8 cellular contexts compared by ENCODE assay signal in genomic region chr22:41589260-41589600, GRCh38. TPM values are rescaled to one million over a fixed set of nuclear protein-coding genes. Genes with fewer than 3 reads are reported as not detected.
DNase-seq lines count a peak whose midpoint lies in the region; ATAC-seq, FAIRE-seq and TF ChIP-seq lines count a peak whose summit lies in the region.

No MANE protein-coding gene starts in this region.

- peaks cover 8% of the 10 kb centered on the region for H3K36me3 Mint-ChIP-seq in activated B cell treated with CpG ODN at 0.5 μM for 24 hours (ENCODE audit: low read depth)

- 1 to 2% methylated on average over 17 to 18 of the region's 18 CpGs for WGBS in pancreas, 2 donors

- H3K4me1 ChIP-seq in foreskin keratinocyte (no peaks in the 10 kb centered on the region), pancreas (peaks cover 14 to 15% (median 15%) of the 10 kb centered on the region in 3 donors)

- H3K27ac Mint-ChIP-seq in activated B cell treated with CpG ODN at 0.5 μM for 24 hours = no peak overlapping the region

- CTCF ChIA-PET in activated B cell treated with CpG ODN at 0.5 μM for 24 hours (lab: Charles Lee) = interaction anchor here (1.2 to 2.2 kb wide), 3 partner anchors 32 to 186 kb away, joined by 3 to 8 read pairs (median 6); partner anchors contain the start of genes DESI1, POLR3H and XRCC6

- TF ChIP-seq CTCF in activated B cell treated with CpG ODN at 0.5 μM for 24 hours (IDR thresholded peaks at IDR 0.05) (no peak), foreskin keratinocyte (conservative IDR thresholded peaks at IDR 0.05) (no peak), pancreas (IDR thresholded peaks at IDR 0.05) (no peak)

- DNase-seq in DMS 273 (lab: John Stamatoyannopoulos, UW; ENCODE audit: unreplicated experiment) (peak; percentile 35), DMS 273 treated with DMSO at 0.1 percent for 48 hours (lab: John Stamatoyannopoulos, UW) (no peak), activated B cell treated with CpG ODN at 0.5 μM for 24 hours (no peak), foreskin keratinocyte (no peak), pancreas (peak in 3 of 6 donors; percentile 43 to 64 (median 57)), NCI-H1694 treated with DMSO at 0.1 percent for 48 hours (lab: John Stamatoyannopoulos, UW) (no peak)

- no peaks in the 10 kb centered on the region for H3K27me3 Mint-ChIP-seq in activated B cell treated with CpG ODN at 0.5 μM for 24 hours

- peak overlapping the region; percentile 91 for H3K4me3 Mint-ChIP-seq in activated B cell treated with CpG ODN at 0.5 μM for 24 hours

- POLR2A ChIA-PET in activated B cell treated with CpG ODN at 0.5 μM for 24 hours (lab: Charles Lee) = interaction anchor here (0.6 to 2.8 kb wide), 17 partner anchors 11 to 1026 kb away, joined by 3 to 63 read pairs (median 4); partner anchors contain the start of genes ACO2, CCDC134, DESI1 and PHF5A

- H3K9me3 ChIP-seq in pancreas = no peaks in the 10 kb centered on the region

- H3K4me3 ChIP-seq in pancreas = peak overlapping the region; percentile 51 to 89 (median 71)

- peaks cover 12% of the 10 kb centered on the region for H3K4me1 Mint-ChIP-seq in activated B cell treated with CpG ODN at 0.5 μM for 24 hours

- H3K27ac ChIP-seq in foreskin keratinocyte (peak overlapping the region; percentile 17), pancreas (peak overlapping the region; percentile 49 to 86 (median 81))

- no peaks in the 10 kb centered on the region for H3K9me3 Mint-ChIP-seq in activated B cell treated with CpG ODN at 0.5 μM for 24 hours

- H3K36me3 ChIP-seq in pancreas = peaks cover 0 to 6% (median 0%) of the 10 kb centered on the region in 3 donors

- no peak for FAIRE-seq in pancreas (lab: Jason Lieb, UNC)

- intact Hi-C loops in activated B cell treated with CpG ODN at 0.5 μM for 24 hours (cut with micrococcal nuclease) (no loop called here), pancreas (cut with DNase I) (no loop called here)

- H3K27me3 ChIP-seq in foreskin keratinocyte = no peaks in the 10 kb centered on the region
- no peaks in the 10 kb centered on the region for H3K27me3 ChIP-seq in pancreas

- peak; percentile 24 for ATAC-seq in HG03025 (IDR thresholded peaks at IDR 0.05; ENCODE audit: low FRiP score, unreplicated experiment)
- no peak for ATAC-seq in activated B cell treated with CpG ODN at 0.5 μM for 24 hours (ENCODE audit: low read depth)
- peak; percentile 18 for ATAC-seq in foreskin keratinocyte
- peak; percentile 20 to 41 (median 25) for ATAC-seq in pancreas
- no peak for ATAC-seq in GM18909 (IDR thresholded peaks at IDR 0.05; ENCODE audit: poor library complexity, unreplicated experiment)

RNA-seq across cellular contexts. Expression of gene PMM1, which starts 0.4 kb away (rescaled TPM):
- 13.0 and 15.1 TPM in 2 replicates for total RNA-seq in activated B cell treated with CpG ODN at 0.5 μM for 24 hours
- total RNA-seq in foreskin keratinocyte = 25.1 and 26.5 TPM in 2 replicates
- 53.8 and 63.4 TPM in 2 replicates for polyA plus RNA-seq in foreskin keratinocyte
- total RNA-seq in pancreas = 10 to 100 TPM; 10.3 to 26.6 (median 20.2) TPM
- polyA plus RNA-seq in pancreas = 10 to 100 TPM; 26.4 to 69.2 TPM

RNA-seq across cellular contexts. Expression of gene CSDC2, which starts 28.4 kb away (rescaled TPM):
- not detected in 2 replicates for total RNA-seq in activated B cell treated with CpG ODN at 0.5 μM for 24 hours
- total RNA-seq in foreskin keratinocyte = not detected in 2 replicates
- not detected in 2 replicates for polyA plus RNA-seq in foreskin keratinocyte
- 10 to 100 TPM in 3 of 6 donors, 1 to 10 TPM in 3; 1.4 to 22.8 (median 11.4) TPM for total RNA-seq in pancreas
- 10 to 100 TPM in 1 of 2 donors, 1 to 10 TPM in 1; 8.6 to 50.9 TPM for polyA plus RNA-seq in pancreas

RNA-seq across cellular contexts. Expression of gene DESI1, which starts 31.6 kb away (rescaled TPM):
- total RNA-seq in activated B cell treated with CpG ODN at 0.5 μM for 24 hours (42.5 and 49.5 TPM in 2 replicates), foreskin keratinocyte (34.1 and 35.7 TPM in 2 replicates), pancreas (10 to 100 TPM in 3 of 6 donors, 1 to 10 TPM in 3; 8.2 to 14.8 (median 10.3) TPM)
- polyA plus RNA-seq in foreskin keratinocyte (50.6 and 56.4 TPM in 2 replicates), pancreas (1 to 10 TPM; 9.5 to 9.6 TPM)

RNA-seq across cellular contexts. Expression of gene XRCC6, which starts 31.9 kb away (rescaled TPM):
- total RNA-seq in activated B cell treated with CpG ODN at 0.5 μM for 24 hours (297 and 319 TPM in 2 replicates), foreskin keratinocyte (396 and 449 TPM in 2 replicates), pancreas (10 to 100 TPM; 49.8 to 85.4 (median 76.1) TPM)
- polyA plus RNA-seq in foreskin keratinocyte (342 and 412 TPM in 2 replicates), pancreas (10 to 100 TPM; 51.5 to 86.4 TPM)

RNA-seq across cellular contexts. Expression of gene POLR3H, which starts 45.0 kb away (rescaled TPM):
- total RNA-seq in activated B cell treated with CpG ODN at 0.5 μM for 24 hours (39.0 and 43.9 TPM in 2 replicates), foreskin keratinocyte (32.7 and 32.9 TPM in 2 replicates), pancreas (10 to 100 TPM; 11.0 to 18.9 (median 13.9) TPM)
- polyA plus RNA-seq in foreskin keratinocyte (56.7 and 60.3 TPM in 2 replicates), pancreas (10 to 100 TPM; 14.8 to 22.0 TPM)

Comparison
In these comparisons a context has a peak if more than half of its experiments do, and no peak if none do; other contexts are left out.
1. ATAC-seq: peak in HG03025 (single experiment), foreskin keratinocyte (single experiment) and pancreas (4 of 4); none in activated B cell treated with CpG ODN at 0.5 μM for 24 hours (single experiment) and GM18909 (single experiment).